Comparison of ENCODE assay signal across 1 cellular context in the genomic region with DNA sequence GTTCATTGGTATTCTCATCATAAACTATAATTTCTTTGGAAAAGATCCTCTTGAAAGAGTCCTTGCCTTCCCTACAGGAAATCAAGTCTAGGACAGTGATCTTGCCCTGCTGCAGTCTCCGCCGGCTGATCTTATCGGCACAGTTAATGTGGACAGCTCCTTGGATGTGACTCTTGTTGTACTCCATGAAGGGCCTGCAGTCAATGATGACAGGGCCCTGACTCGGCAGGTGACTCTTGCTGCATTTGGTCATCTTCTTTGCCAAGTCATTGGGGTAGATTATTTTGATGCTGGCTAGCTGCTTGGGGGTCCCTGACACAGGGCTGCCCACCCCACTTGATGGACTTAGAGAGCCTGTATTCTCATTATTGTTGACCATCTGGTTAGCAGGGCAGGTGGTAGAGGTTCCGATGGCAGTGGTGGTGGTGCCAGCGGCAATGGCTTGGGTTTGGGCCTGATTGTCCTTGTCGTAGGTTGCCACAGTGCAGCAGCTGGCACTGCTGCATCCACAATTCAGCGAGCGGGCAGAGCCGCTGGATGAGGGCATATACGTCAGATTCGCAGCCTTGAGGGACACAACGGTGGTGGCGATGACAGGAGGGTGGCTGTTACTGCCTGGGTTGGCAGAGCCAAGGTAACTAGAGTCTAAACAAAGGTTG.
A peak's percentile ranks its signal among the peaks of the same experiment; 100 is the strongest.
TF ChIP-seq lines count a peak whose summit lies in the region.

No MANE protein-coding gene starts in this region.

TF ChIP-seq in SK-N-SH, 30 proteins besides CTCF, POLR2A, EP300 and RAD21 (continued from another document):
- TF ChIP-seq, protein P1, sequence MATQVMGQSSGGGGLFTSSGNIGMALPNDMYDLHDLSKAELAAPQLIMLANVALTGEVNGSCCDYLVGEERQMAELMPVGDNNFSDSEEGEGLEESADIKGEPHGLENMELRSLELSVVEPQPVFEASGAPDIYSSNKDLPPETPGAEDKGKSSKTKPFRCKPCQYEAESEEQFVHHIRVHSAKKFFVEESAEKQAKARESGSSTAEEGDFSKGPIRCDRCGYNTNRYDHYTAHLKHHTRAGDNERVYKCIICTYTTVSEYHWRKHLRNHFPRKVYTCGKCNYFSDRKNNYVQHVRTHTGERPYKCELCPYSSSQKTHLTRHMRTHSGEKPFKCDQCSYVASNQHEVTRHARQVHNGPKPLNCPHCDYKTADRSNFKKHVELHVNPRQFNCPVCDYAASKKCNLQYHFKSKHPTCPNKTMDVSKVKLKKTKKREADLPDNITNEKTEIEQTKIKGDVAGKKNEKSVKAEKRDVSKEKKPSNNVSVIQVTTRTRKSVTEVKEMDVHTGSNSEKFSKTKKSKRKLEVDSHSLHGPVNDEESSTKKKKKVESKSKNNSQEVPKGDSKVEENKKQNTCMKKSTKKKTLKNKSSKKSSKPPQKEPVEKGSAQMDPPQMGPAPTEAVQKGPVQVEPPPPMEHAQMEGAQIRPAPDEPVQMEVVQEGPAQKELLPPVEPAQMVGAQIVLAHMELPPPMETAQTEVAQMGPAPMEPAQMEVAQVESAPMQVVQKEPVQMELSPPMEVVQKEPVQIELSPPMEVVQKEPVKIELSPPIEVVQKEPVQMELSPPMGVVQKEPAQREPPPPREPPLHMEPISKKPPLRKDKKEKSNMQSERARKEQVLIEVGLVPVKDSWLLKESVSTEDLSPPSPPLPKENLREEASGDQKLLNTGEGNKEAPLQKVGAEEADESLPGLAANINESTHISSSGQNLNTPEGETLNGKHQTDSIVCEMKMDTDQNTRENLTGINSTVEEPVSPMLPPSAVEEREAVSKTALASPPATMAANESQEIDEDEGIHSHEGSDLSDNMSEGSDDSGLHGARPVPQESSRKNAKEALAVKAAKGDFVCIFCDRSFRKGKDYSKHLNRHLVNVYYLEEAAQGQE (IDR thresholded peaks at IDR 0.05; ENCODE audit: low read depth, low read length) = peak; percentile 63; the same call in 1 of the 2 replicates
TF ChIP-seq in SK-N-SH: peak in this region for 1.
